In the genomic region with DNA sequence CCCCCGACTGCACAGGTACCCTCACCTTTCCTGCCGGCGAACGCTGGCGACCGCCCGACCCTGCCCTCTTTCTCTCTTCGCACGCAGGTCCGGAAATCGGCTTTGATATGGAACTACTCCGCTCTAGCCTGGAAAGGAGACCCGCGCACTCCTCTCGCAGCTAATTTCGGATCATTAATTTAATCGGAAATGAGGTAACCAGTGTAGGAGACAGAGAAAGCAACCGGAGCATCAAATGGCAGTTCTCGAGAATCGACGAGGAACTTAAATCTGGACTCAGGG, we compare ENCODE assay signal across 7 cellular contexts. TPM values are rescaled to one million over a fixed set of nuclear protein-coding genes. Genes with fewer than 3 reads are reported as not detected.
DNase-seq lines count a peak whose midpoint lies in the region; ATAC-seq and TF ChIP-seq lines count a peak whose summit lies in the region.

No MANE protein-coding gene starts in this region.

- H3K36me3 ChIP-seq in parathyroid adenoma (ENCODE audit: control insufficient read depth, insufficient read depth, low read length) = no peaks in the 10 kb centered on the region

- no peak overlapping the region for H3K9ac ChIP-seq in parathyroid adenoma

- no peak for ATAC-seq in GM18858 (IDR thresholded peaks at IDR 0.05; ENCODE audit: unreplicated experiment)
- no peak for ATAC-seq in GM21390 (IDR thresholded peaks at IDR 0.05; ENCODE audit: unreplicated experiment)

- peak overlapping the region; percentile 97 for H3K27ac ChIP-seq in epithelial cell of prostate
- peak overlapping the region; percentile 84 for H3K27ac ChIP-seq in parathyroid adenoma

- peak overlapping the region; percentile 82 for H3K4me3 ChIP-seq in GM12865 (ENCODE audit: low read depth, low read length)
- peak overlapping the region; percentile 69 for H3K4me3 ChIP-seq in parathyroid adenoma (ENCODE audit: low read depth, low read length)

- H3K4me1 ChIP-seq in parathyroid adenoma = peaks cover 13% of the 10 kb centered on the region

- H2AFZ ChIP-seq in parathyroid adenoma = peak overlapping the region; percentile 94

- no peaks in the 10 kb centered on the region for H3K27me3 ChIP-seq in parathyroid adenoma (ENCODE audit: control insufficient read depth, insufficient read depth, low read length)

- DNase-seq in GM12865 (ENCODE audit: low read depth) (no peak), HCEC 1CT (peak; percentile 27), epithelial cell of prostate (ENCODE audit: low read depth, low spot score) (no peak)

- H3K79me2 ChIP-seq in parathyroid adenoma = peaks cover 4% of the 10 kb centered on the region

- H3K4me2 ChIP-seq in parathyroid adenoma (ENCODE audit: low read length) = peak overlapping the region; percentile 88

- H3K9me3 ChIP-seq in parathyroid adenoma (ENCODE audit: control insufficient read depth, low read length) = no peaks in the 10 kb centered on the region

- TF ChIP-seq CTCF in GM12865 (IDR thresholded peaks at IDR 0.05; ENCODE audit: insufficient read depth, low read depth, low read length, missing control alignments) = no peak
- no peak for TF ChIP-seq CTCF in parathyroid adenoma (IDR thresholded peaks at IDR 0.05)

TF ChIP-seq in PFSK-1, 5 proteins besides CTCF, POLR2A, EP300 and RAD21:
- TF ChIP-seq TAF1 (IDR thresholded peaks at IDR 0.05; ENCODE audit: borderline replicate concordance, insufficient read depth, low read length) (0 out of 2 replicates have a peak, but pooled peaks have one; percentile 41), FOXP2 (optimal IDR thresholded peaks at IDR 0.05; ENCODE audit: borderline replicate concordance, extremely low read depth, extremely low read length, insufficient read depth) (no peak)
- TF ChIP-seq, protein P1, sequence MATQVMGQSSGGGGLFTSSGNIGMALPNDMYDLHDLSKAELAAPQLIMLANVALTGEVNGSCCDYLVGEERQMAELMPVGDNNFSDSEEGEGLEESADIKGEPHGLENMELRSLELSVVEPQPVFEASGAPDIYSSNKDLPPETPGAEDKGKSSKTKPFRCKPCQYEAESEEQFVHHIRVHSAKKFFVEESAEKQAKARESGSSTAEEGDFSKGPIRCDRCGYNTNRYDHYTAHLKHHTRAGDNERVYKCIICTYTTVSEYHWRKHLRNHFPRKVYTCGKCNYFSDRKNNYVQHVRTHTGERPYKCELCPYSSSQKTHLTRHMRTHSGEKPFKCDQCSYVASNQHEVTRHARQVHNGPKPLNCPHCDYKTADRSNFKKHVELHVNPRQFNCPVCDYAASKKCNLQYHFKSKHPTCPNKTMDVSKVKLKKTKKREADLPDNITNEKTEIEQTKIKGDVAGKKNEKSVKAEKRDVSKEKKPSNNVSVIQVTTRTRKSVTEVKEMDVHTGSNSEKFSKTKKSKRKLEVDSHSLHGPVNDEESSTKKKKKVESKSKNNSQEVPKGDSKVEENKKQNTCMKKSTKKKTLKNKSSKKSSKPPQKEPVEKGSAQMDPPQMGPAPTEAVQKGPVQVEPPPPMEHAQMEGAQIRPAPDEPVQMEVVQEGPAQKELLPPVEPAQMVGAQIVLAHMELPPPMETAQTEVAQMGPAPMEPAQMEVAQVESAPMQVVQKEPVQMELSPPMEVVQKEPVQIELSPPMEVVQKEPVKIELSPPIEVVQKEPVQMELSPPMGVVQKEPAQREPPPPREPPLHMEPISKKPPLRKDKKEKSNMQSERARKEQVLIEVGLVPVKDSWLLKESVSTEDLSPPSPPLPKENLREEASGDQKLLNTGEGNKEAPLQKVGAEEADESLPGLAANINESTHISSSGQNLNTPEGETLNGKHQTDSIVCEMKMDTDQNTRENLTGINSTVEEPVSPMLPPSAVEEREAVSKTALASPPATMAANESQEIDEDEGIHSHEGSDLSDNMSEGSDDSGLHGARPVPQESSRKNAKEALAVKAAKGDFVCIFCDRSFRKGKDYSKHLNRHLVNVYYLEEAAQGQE (IDR thresholded peaks at IDR 0.05; ENCODE audit: insufficient read depth in 1 of 2, low read depth in 2 of 2, low read length in 2 of 2) = no peak

RNA-seq across cellular contexts. Expression of gene ATXN1, which starts 0.9 kb away (rescaled TPM):
- polyA plus RNA-seq in PFSK-1 (2012; ENCODE audit: insufficient read length, low read depth) = 50.9 TPM
